Comparison of ENCODE assay signal across 10 cellular contexts in the genomic region with DNA sequence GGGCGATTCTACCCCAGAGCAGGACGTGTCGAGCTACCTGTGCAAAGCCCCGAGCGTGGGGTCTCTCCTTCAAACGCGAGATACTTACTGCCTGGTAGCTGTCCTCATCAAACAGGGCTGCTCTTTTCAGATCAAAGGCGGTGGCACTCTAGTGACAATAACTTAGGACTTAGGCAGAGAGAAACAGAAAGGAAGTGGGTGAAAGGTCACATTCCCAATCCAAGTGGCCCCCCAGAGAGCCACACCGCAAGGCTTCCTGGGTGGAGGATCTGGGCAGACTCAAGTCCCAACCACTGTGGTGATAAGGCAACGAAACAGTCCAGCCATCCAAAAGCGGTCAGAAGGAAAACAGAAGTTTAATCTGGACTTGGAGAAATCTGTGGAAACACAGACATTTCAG.
DNase-seq lines count a peak whose midpoint lies in the region; ATAC-seq and TF ChIP-seq lines count a peak whose summit lies in the region.
"Had no signal": no experiment of that assay in that cellular context is flagged by ENCODE, and none has a peak within 500 bp of the region (broad histone marks: within the 10 kb centered on the region; RNA-seq: fewer than 3 reads in every experiment).

No MANE protein-coding gene starts in this region.

- H3K27ac Mint-ChIP-seq in osteocyte (ENCODE audit: unreplicated experiment) (peak overlapping the region; percentile 74), T-helper 17 cell (no peak overlapping the region)
- H3K27ac Mint-ChIP-seq: activated T-helper 1 cell treated with anti-CD3 and anti-CD28 coated beads, Interleukin-12 subunit alpha, Interleukin-12 subunit beta, Interleukin-2, Interleukin-4 antibody, amounts not matched to agents 30 ng/mL and 10 ng/mL and 1 ng/mL, durations not matched to agents 14 hours and 24 hours and 36 hours had no signal

- in situ Hi-C loops in SK-MEL-5 (cut with HindIII; ENCODE audit: low pct_unique_long_range_greater_than_20kb, low sequenced_read_pairs), result no loop called here

- H3K27me3 Mint-ChIP-seq in osteocyte (ENCODE audit: unreplicated experiment) (no peaks in the 10 kb centered on the region), T-helper 17 cell (no peaks in the 10 kb centered on the region)
- H3K27me3 Mint-ChIP-seq: CD8-positive, alpha-beta memory T cell had no signal

- no peak for TF ChIP-seq POLR2A in gastroesophageal sphincter (IDR thresholded peaks at IDR 0.05)

- H3K4me1 Mint-ChIP-seq in osteocyte (ENCODE audit: unreplicated experiment) (peaks cover 48% of the 10 kb centered on the region), T-helper 17 cell (peaks cover 13% of the 10 kb centered on the region)

- H3K4me1 ChIP-seq in gastroesophageal sphincter, result peaks cover 3 to 65% (median 33%) of the 10 kb centered on the region in 3 donors
- peaks cover 9% of the 10 kb centered on the region for H3K4me1 ChIP-seq in effector memory CD4-positive, alpha-beta T cell (ENCODE audit: control insufficient read depth, insufficient read depth, low read length, poor library complexity, severe bottlenecking)

- H3K27ac ChIP-seq in gastroesophageal sphincter, result peak overlapping the region in 3 of 4 donors; percentile 74 to 80 (median 75)
- H3K27ac ChIP-seq in effector memory CD4-positive, alpha-beta T cell (ENCODE audit: insufficient read depth, low read length, poor library complexity, severe bottlenecking), result no peak overlapping the region

- H3K4me3 ChIP-seq in gastroesophageal sphincter, result peak overlapping the region in 1 of 2 donors; percentile 32
- no peak overlapping the region for H3K4me3 ChIP-seq in effector memory CD4-positive, alpha-beta T cell (ENCODE audit: insufficient read depth, low read depth, low read length, poor library complexity, severe bottlenecking)

- peak; percentile 46 for DNase-seq in AG08395 (ENCODE audit: low spot score)
- peak; percentile 66 for DNase-seq in SK-MEL-5 (ENCODE audit: low read depth, low spot score)
- no peak for DNase-seq in osteocyte (ENCODE audit: extremely low spot score, unreplicated experiment)
- DNase-seq in stimulated activated CD4-positive, alpha-beta T cell treated with anti-CD3 and anti-CD28 coated beads, Interleukin-4, amount 100 ng/mL, for 4 hours, result no peak
- DNase-seq in effector memory CD4-positive, alpha-beta T cell, result no peak
- no peak for DNase-seq in T-helper 17 cell
- DNase-seq: CD8-positive, alpha-beta memory T cell had no signal

- H3K27me3 ChIP-seq in gastroesophageal sphincter, result no peaks in the 10 kb centered on the region
- H3K27me3 ChIP-seq in effector memory CD4-positive, alpha-beta T cell (replicated peaks; ENCODE audit: control insufficient read depth, insufficient read depth, low read length, poor library complexity, severe bottlenecking), result no peaks in the 10 kb centered on the region

- H3K36me3 Mint-ChIP-seq in osteocyte (ENCODE audit: unreplicated experiment), result no peaks in the 10 kb centered on the region
- no peaks in the 10 kb centered on the region for H3K36me3 Mint-ChIP-seq in T-helper 17 cell (ENCODE audit: low read depth)

- H3K9me3 ChIP-seq in gastroesophageal sphincter (no peaks in the 10 kb centered on the region), T-helper 17 cell (ENCODE audit: control insufficient read depth, low read length, poor library complexity, severe bottlenecking) (no peaks in the 10 kb centered on the region)
- H3K9me3 ChIP-seq in effector memory CD4-positive, alpha-beta T cell (ENCODE audit: control insufficient read depth, low read length), result no peaks in the 10 kb centered on the region

- 59% methylated on average over 2 of the region's 11 CpGs; no CpG with 5 or more reads in 1 of the 2 donors for WGBS in gastroesophageal sphincter (ENCODE audit: low coverage in 1 of 2), 2 donors

- TF ChIP-seq CTCF in gastroesophageal sphincter (IDR thresholded peaks at IDR 0.05) (no peak), osteocyte (IDR thresholded peaks at IDR 0.05) (no peak)

- no peaks in the 10 kb centered on the region for H3K9me3 Mint-ChIP-seq in osteocyte (ENCODE audit: unreplicated experiment)

- ATAC-seq in gastroesophageal sphincter, result no peak
- ATAC-seq in HG03520 (IDR thresholded peaks at IDR 0.05; ENCODE audit: unreplicated experiment), result no peak
- no peak for ATAC-seq in T-helper 17 cell

- no peaks in the 10 kb centered on the region for H3K36me3 ChIP-seq in gastroesophageal sphincter
- no peaks in the 10 kb centered on the region for H3K36me3 ChIP-seq in effector memory CD4-positive, alpha-beta T cell (ENCODE audit: control insufficient read depth, insufficient read depth, low read length)

- no peak for TF ChIP-seq EP300 in gastroesophageal sphincter (IDR thresholded peaks at IDR 0.05)

- H3K4me3 Mint-ChIP-seq in osteocyte (ENCODE audit: unreplicated experiment), result peak overlapping the region; percentile 52
- no peak overlapping the region for H3K4me3 Mint-ChIP-seq in T-helper 17 cell
- H3K4me3 Mint-ChIP-seq: activated T-helper 1 cell treated with anti-CD3 and anti-CD28 coated beads, Interleukin-12 subunit alpha, Interleukin-12 subunit beta, Interleukin-2, Interleukin-4 antibody, amounts not matched to agents 30 ng/mL and 10 ng/mL and 1 ng/mL, durations not matched to agents 14 hours and 24 hours and 36 hours; CD8-positive, alpha-beta memory T cell had no signal

Comparison
In these comparisons a context has a peak if more than half of its experiments do, and no peak if none do; other contexts are left out.
1. DNase-seq: peak in AG08395 (single experiment) and SK-MEL-5 (single experiment); none in osteocyte (single experiment), stimulated activated CD4-positive, alpha-beta T cell treated with anti-CD3 and anti-CD28 coated beads, Interleukin-4, amount 100 ng/mL, for 4 hours (0 of 2), effector memory CD4-positive, alpha-beta T cell (0 of 3) and T-helper 17 cell (0 of 3).